In genomic region chr19:48718711-48719231, GRCh38 we compare ENCODE assay signal across 1 cellular context.
TF ChIP-seq lines count a peak whose summit lies in the region.

No MANE protein-coding gene starts in this region.

TF ChIP-seq in HepG2, 621 proteins besides CTCF, POLR2A, EP300 and RAD21 (continued from another document and continues in another):
- TF ChIP-seq NFAT5 (CRISPR knock-in tag; IDR thresholded peaks at IDR 0.05), result no peak
- TF ChIP-seq E2F1 (CRISPR knock-in tag; IDR thresholded peaks at IDR 0.05), result no peak
- TF ChIP-seq ISL2 (CRISPR knock-in tag; IDR thresholded peaks at IDR 0.05), result peak; percentile 25; the same call in 1 of the 2 replicates
- TF ChIP-seq ZNF766 (CRISPR knock-in tag; IDR thresholded peaks at IDR 0.05; ENCODE audit: borderline replicate concordance), result no peak
- TF ChIP-seq ELF3 (CRISPR knock-in tag; IDR thresholded peaks at IDR 0.05), result no peak; the same call in 1 of the 2 replicates
- TF ChIP-seq ZNF430 (CRISPR knock-in tag; IDR thresholded peaks at IDR 0.05), result no peak
- TF ChIP-seq ATF1 (CRISPR knock-in tag; IDR thresholded peaks at IDR 0.05), result peak; percentile 59
- TF ChIP-seq ZBTB4 (CRISPR knock-in tag; IDR thresholded peaks at IDR 0.05; ENCODE audit: borderline replicate concordance), result no peak
- no peak for TF ChIP-seq SYNCRIP (IDR thresholded peaks at IDR 0.05; ENCODE audit: insufficient read depth, low read depth, low read length)
- TF ChIP-seq ATAD3A (CRISPR knock-in tag; IDR thresholded peaks at IDR 0.05), result no peak
- TF ChIP-seq ARNT (IDR thresholded peaks at IDR 0.05), result no peak
- no peak for TF ChIP-seq BATF2 (CRISPR knock-in tag; IDR thresholded peaks at IDR 0.05)
- TF ChIP-seq KAT2B (IDR thresholded peaks at IDR 0.05; ENCODE audit: borderline replicate concordance, low read depth, low read length), result no peak
- TF ChIP-seq MYPOP (CRISPR knock-in tag; IDR thresholded peaks at IDR 0.05), result 0 out of 2 replicates have a peak, but pooled peaks have one; percentile 27
- peak; percentile 4; the same call in 1 of the 2 replicates for TF ChIP-seq ZNF431 (CRISPR knock-in tag; IDR thresholded peaks at IDR 0.05; ENCODE audit: borderline replicate concordance, low read depth)
- TF ChIP-seq AFF4 (CRISPR knock-in tag; IDR thresholded peaks at IDR 0.05), result no peak
- no peak for TF ChIP-seq ZNF678 (CRISPR knock-in tag; IDR thresholded peaks at IDR 0.05)
- TF ChIP-seq KLF6 (CRISPR knock-in tag; IDR thresholded peaks at IDR 0.05), result no peak
- TF ChIP-seq NKX3-1 (CRISPR knock-in tag; IDR thresholded peaks at IDR 0.05), result no peak
- no peak for TF ChIP-seq HHEX (CRISPR knock-in tag; IDR thresholded peaks at IDR 0.05)
- no peak for TF ChIP-seq ZNF577 (CRISPR knock-in tag; IDR thresholded peaks at IDR 0.05; ENCODE audit: borderline replicate concordance, low read depth)
- TF ChIP-seq SALL1 (CRISPR knock-in tag; IDR thresholded peaks at IDR 0.05), result peak; percentile 72; the same call in 1 of the 2 replicates
- TF ChIP-seq ZBTB1 (CRISPR knock-in tag; IDR thresholded peaks at IDR 0.05; ENCODE audit: borderline replicate concordance), result no peak
- peak; percentile 68 for TF ChIP-seq ZNF687 (CRISPR knock-in tag; IDR thresholded peaks at IDR 0.05)
- no peak for TF ChIP-seq ZNF891 (CRISPR knock-in tag; IDR thresholded peaks at IDR 0.05)
- no peak for TF ChIP-seq GTF3A (CRISPR knock-in tag; conservative IDR thresholded peaks at IDR 0.05)
- TF ChIP-seq DBP (CRISPR knock-in tag; IDR thresholded peaks at IDR 0.05; ENCODE audit: not compliant biosample characterization), result no peak
- TF ChIP-seq RBFOX2 (IDR thresholded peaks at IDR 0.05; ENCODE audit: low read depth, low read length), result no peak
- peak; percentile 61 for TF ChIP-seq HOXA3 (CRISPR knock-in tag; IDR thresholded peaks at IDR 0.05)
- TF ChIP-seq ZBTB34 (CRISPR knock-in tag; IDR thresholded peaks at IDR 0.05), result no peak
- TF ChIP-seq CEBPG (CRISPR knock-in tag; IDR thresholded peaks at IDR 0.05), result peak; percentile 28; the same call in 1 of the 2 replicates
- TF ChIP-seq ZNF44 (CRISPR knock-in tag; IDR thresholded peaks at IDR 0.05), result no peak
